In the genomic region with DNA sequence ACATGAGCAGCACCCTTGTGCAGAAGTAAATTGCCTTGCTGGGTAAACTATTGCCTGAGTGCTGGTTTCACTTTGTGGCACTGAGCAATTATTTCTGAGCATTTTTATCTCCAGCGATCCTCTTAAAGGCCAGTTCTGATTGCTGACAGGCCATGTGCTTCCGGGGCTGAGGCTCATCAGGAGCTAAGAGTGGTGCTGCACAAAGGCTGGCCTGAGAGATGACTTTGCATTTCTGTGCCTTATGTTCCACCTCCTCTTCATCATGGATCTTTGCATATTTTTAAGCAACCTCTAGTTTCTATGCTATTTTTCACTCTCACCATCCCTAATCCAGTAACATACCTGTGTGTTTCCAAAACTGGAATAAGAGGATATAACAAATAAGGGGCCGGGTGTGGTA, we compare ENCODE assay signal across 22 cellular contexts. TPM values are rescaled to one million over a fixed set of nuclear protein-coding genes. Genes with fewer than 3 reads are reported as not detected.
"Had no signal": no experiment of that assay in that cellular context is flagged by ENCODE, and none has a peak within 500 bp of the region (broad histone marks: within the 10 kb centered on the region; RNA-seq: fewer than 3 reads in every experiment).

No MANE protein-coding gene starts in this region.

- DNase-seq: IMR-90, Kasumi-1, MM.1S, NCI-H1092 treated with DMSO at 0.1 percent for 48 hours, NCI-H1436, NCI-H187, NCI-H2029, NCI-H2081 treated with DMSO at 0.1 percent for 48 hours, NCI-H2171, NCI-H226, NCI-H446, NCI-H510A, NCI-H524 treated with DMSO at 0.1 percent for 48 hours, NCI-H69, NCI-H774, PC-3, SHP77 had no signal

- ATAC-seq: Panc1, PC-3, SK-N-SH treated with all-trans-retinoic acid at 6 μM for 48 hours had no signal

- H3K9ac ChIP-seq: KMS-11 had no signal

- H3K27ac ChIP-seq: KMS-11, RWPE1 had no signal

- H3K4me2 ChIP-seq: KMS-11 had no signal

RNA-seq across cellular contexts. Expression of a gene that starts 34.9 kb away (rescaled TPM):
- total RNA-seq: HT-29 had no signal
